1 cellular context compared by ENCODE assay signal in genomic region chr6:89509719-89510339, GRCh38.
TF ChIP-seq lines count a peak whose summit lies in the region.

No MANE protein-coding gene starts in this region.

TF ChIP-seq in HepG2, 621 proteins besides CTCF, POLR2A, EP300 and RAD21 (continued from another document):
- TF ChIP-seq, protein P1, sequence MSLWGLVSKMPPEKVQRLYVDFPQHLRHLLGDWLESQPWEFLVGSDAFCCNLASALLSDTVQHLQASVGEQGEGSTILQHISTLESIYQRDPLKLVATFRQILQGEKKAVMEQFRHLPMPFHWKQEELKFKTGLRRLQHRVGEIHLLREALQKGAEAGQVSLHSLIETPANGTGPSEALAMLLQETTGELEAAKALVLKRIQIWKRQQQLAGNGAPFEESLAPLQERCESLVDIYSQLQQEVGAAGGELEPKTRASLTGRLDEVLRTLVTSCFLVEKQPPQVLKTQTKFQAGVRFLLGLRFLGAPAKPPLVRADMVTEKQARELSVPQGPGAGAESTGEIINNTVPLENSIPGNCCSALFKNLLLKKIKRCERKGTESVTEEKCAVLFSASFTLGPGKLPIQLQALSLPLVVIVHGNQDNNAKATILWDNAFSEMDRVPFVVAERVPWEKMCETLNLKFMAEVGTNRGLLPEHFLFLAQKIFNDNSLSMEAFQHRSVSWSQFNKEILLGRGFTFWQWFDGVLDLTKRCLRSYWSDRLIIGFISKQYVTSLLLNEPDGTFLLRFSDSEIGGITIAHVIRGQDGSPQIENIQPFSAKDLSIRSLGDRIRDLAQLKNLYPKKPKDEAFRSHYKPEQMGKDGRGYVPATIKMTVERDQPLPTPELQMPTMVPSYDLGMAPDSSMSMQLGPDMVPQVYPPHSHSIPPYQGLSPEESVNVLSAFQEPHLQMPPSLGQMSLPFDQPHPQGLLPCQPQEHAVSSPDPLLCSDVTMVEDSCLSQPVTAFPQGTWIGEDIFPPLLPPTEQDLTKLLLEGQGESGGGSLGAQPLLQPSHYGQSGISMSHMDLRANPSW (CRISPR knock-in tag; IDR thresholded peaks at IDR 0.05; ENCODE audit: borderline replicate concordance), result no peak
- 0 out of 2 replicates have a peak, but pooled peaks have one; percentile 34 for TF ChIP-seq HMG20A (CRISPR knock-in tag; IDR thresholded peaks at IDR 0.05; ENCODE audit: borderline replicate concordance)
- TF ChIP-seq FOXP1 (IDR thresholded peaks at IDR 0.05), result no peak
- 0 out of 2 replicates have a peak, but pooled peaks have one; percentile 30 for TF ChIP-seq FOXP1 (CRISPR knock-in tag; IDR thresholded peaks at IDR 0.05)
- no peak for TF ChIP-seq SKI (IDR thresholded peaks at IDR 0.05; ENCODE audit: partially characterized antibody)
